In genomic region chr19:2822846-2823245, GRCh38 we compare ENCODE assay signal across 25 cellular contexts. TPM values are rescaled to one million over a fixed set of nuclear protein-coding genes. Genes with fewer than 3 reads are reported as not detected.
DNase-seq lines count a peak whose midpoint lies in the region; ATAC-seq and TF ChIP-seq lines count a peak whose summit lies in the region.
"Had no signal": no experiment of that assay in that cellular context is flagged by ENCODE, and none has a peak within 500 bp of the region (broad histone marks: within the 10 kb centered on the region; RNA-seq: fewer than 3 reads in every experiment).

No MANE protein-coding gene starts in this region.

- ATAC-seq in stimulated activated naive B cell treated with anti-CD40 and anti-IgM and Interleukin-4, amounts not matched to agents 10 μg/mL and 1 μg/mL and 100 μg/mL, for 72 hours (replicated peaks), result no peak
- ATAC-seq: GM12878 had no signal

- peaks cover 5 to 8% of the 10 kb centered on the region in 2 donors for H3K9me3 Mint-ChIP-seq in stimulated activated naive B cell treated with anti-CD40 and anti-IgM and Interleukin-4, amounts not matched to agents 10 μg/mL and 1 μg/mL and 100 μg/mL, for 72 hours
- peaks cover 4% of the 10 kb centered on the region for H3K9me3 Mint-ChIP-seq in type B pancreatic cell
- H3K9me3 Mint-ChIP-seq: CD8-positive, alpha-beta memory T cell had no signal

- H3K27ac ChIP-seq in RWPE1, result peak overlapping the region; percentile 4; the same call in 1 of the 2 replicates
- H3K27ac ChIP-seq: BLaER1 had no signal

- CTCF ChIA-PET in RWPE1 (lab: Yijun Ruan, JAX), result interaction anchor here (0.6 to 0.8 kb wide), 2 partner anchors 16 to 49 kb away, joined by 3 read pairs; no protein-coding TSS in a partner anchor

- no peaks in the 10 kb centered on the region for H3K27me3 Mint-ChIP-seq in stimulated activated naive B cell treated with anti-CD40 and anti-IgM and Interleukin-4, amounts not matched to agents 10 μg/mL and 1 μg/mL and 100 μg/mL, for 72 hours
- H3K27me3 Mint-ChIP-seq in type B pancreatic cell, result no peaks in the 10 kb centered on the region
- H3K27me3 Mint-ChIP-seq: CD4-positive, alpha-beta memory T cell; CD4-positive, CD25-positive, alpha-beta regulatory T cell; CD8-positive, alpha-beta memory T cell had no signal

- H3K36me3 Mint-ChIP-seq in stimulated activated naive B cell treated with anti-CD40 and anti-IgM and Interleukin-4, amounts not matched to agents 10 μg/mL and 1 μg/mL and 100 μg/mL, for 72 hours, result peaks cover 14 to 17% of the 10 kb centered on the region in 2 donors
- H3K36me3 Mint-ChIP-seq in type B pancreatic cell, result peaks cover 23% of the 10 kb centered on the region

- no peak for TF ChIP-seq CTCF in RWPE1 (conservative IDR thresholded peaks at IDR 0.05; ENCODE audit: low read depth)
- no peak for TF ChIP-seq CTCF in type B pancreatic cell (conservative IDR thresholded peaks at IDR 0.05)

- POLR2A ChIA-PET in RWPE1 (lab: Yijun Ruan, JAX; ENCODE audit: low non-redundant PET), result no interaction called here

- DNase-seq in RWPE1 (ENCODE audit: low spot score) (no peak), posterior vena cava (ENCODE audit: low spot score) (peak; percentile 36), NCI-H1105 (lab: John Stamatoyannopoulos, UW) (no peak), type B pancreatic cell (ENCODE audit: extremely low spot score, unreplicated experiment) (no peak), amniotic stem cell (lab: John Stamatoyannopoulos, UW) (no peak)
- DNase-seq in stimulated activated naive B cell treated with anti-CD40 and anti-IgM and Interleukin-4, amounts not matched to agents 10 μg/mL and 1 μg/mL and 100 μg/mL, for 72 hours, result no peak
- DNase-seq: 8988T; ACHN; BE2C; C1 segment of cervical spinal cord; CD4-positive, alpha-beta memory T cell; CD4-positive, CD25-positive, alpha-beta regulatory T cell; CD8-positive, alpha-beta memory T cell; COR-L47; DMS 273 treated with DMSO at 0.1 percent for 48 hours; DMS153; DMS53; DMS79; DND-41; EL; GDM1 had no signal

- peak overlapping the region; percentile 9 for H3K27ac Mint-ChIP-seq in stimulated activated naive B cell treated with anti-CD40 and anti-IgM and Interleukin-4, amounts not matched to agents 10 μg/mL and 1 μg/mL and 100 μg/mL, for 72 hours
- no peak overlapping the region for H3K27ac Mint-ChIP-seq in type B pancreatic cell
- H3K27ac Mint-ChIP-seq: CD4-positive, alpha-beta memory T cell; CD4-positive, CD25-positive, alpha-beta regulatory T cell had no signal

- intact Hi-C loops in posterior vena cava (cut with DNase I), result no loop called here

- no peak overlapping the region for H3K4me3 Mint-ChIP-seq in stimulated activated naive B cell treated with anti-CD40 and anti-IgM and Interleukin-4, amounts not matched to agents 10 μg/mL and 1 μg/mL and 100 μg/mL, for 72 hours
- H3K4me3 Mint-ChIP-seq in type B pancreatic cell, result no peak overlapping the region
- H3K4me3 Mint-ChIP-seq: CD14-positive monocyte had no signal

- H3K4me1 Mint-ChIP-seq in stimulated activated naive B cell treated with anti-CD40 and anti-IgM and Interleukin-4, amounts not matched to agents 10 μg/mL and 1 μg/mL and 100 μg/mL, for 72 hours, result peaks cover 12 to 20% of the 10 kb centered on the region in 2 donors
- no peaks in the 10 kb centered on the region for H3K4me1 Mint-ChIP-seq in type B pancreatic cell (ENCODE audit: unreplicated experiment)

RNA-seq across cellular contexts. Expression of gene ZNF554, which starts 3.2 kb away (rescaled TPM):
- 1 to 10 TPM; 2.4 to 3.5 TPM for total RNA-seq in posterior vena cava
- total RNA-seq in type B pancreatic cell (ENCODE audit: low replicate concordance), result 8.1 and 9.4 TPM in 2 replicates

RNA-seq across cellular contexts. Expression of gene ZNF555, which starts 18.4 kb away (rescaled TPM):
- total RNA-seq in posterior vena cava (1 to 10 TPM; 5.1 to 8.0 TPM), type B pancreatic cell (ENCODE audit: low replicate concordance) (6.8 and 9.7 TPM in 2 replicates)

RNA-seq across cellular contexts. Expression of gene THOP1, which starts 37.5 kb away (rescaled TPM):
- total RNA-seq in posterior vena cava, result 10 to 100 TPM; 30.6 to 37.6 TPM
- total RNA-seq in type B pancreatic cell (ENCODE audit: low replicate concordance), result 85.9 and 109 TPM in 2 replicates

RNA-seq across cellular contexts. Expression of gene SGTA, which starts 39.8 kb away (rescaled TPM):
- 10 to 100 TPM; 29.2 to 30.7 TPM for total RNA-seq in posterior vena cava
- total RNA-seq in type B pancreatic cell (ENCODE audit: low replicate concordance), result 55.9 and 64.4 TPM in 2 replicates

RNA-seq across cellular contexts. Expression of gene ZNF556, which starts 44.3 kb away (rescaled TPM):
- total RNA-seq in posterior vena cava (under 1 TPM in 1 of 2 donors, not detected in 1; 0.14 TPM), type B pancreatic cell (ENCODE audit: low replicate concordance) (not detected in 2 replicates)
- total RNA-seq: A673; CD4-positive, alpha-beta memory T cell; CD4-positive, CD25-positive, alpha-beta regulatory T cell; CD8-positive, alpha-beta memory T cell; GM12878 had no signal
